1 cellular context compared by ENCODE assay signal in genomic region chr13:20902438-20903163, GRCh38.
TF ChIP-seq lines count a peak whose summit lies in the region.

Gene XPO4, minus strand, starts transcription at chr13:20902746. Its CDS starts 8 bp downstream, at chr13:20902738.

TF ChIP-seq in HepG2, 621 proteins besides CTCF, POLR2A, EP300 and RAD21 (continued from another document and continues in another):
- TF ChIP-seq LBX2 (CRISPR knock-in tag; IDR thresholded peaks at IDR 0.05; ENCODE audit: borderline replicate concordance) (no peak), ZNF589 (CRISPR knock-in tag; conservative IDR thresholded peaks at IDR 0.05) (no peak), MIER3 (CRISPR knock-in tag; IDR thresholded peaks at IDR 0.05; ENCODE audit: borderline replicate concordance) (no peak), ZNF75D (CRISPR knock-in tag; IDR thresholded peaks at IDR 0.05; ENCODE audit: borderline replicate concordance) (no peak), MBNL3 (CRISPR knock-in tag; conservative IDR thresholded peaks at IDR 0.05) (no peak), SUZ12 (IDR thresholded peaks at IDR 0.05; ENCODE audit: low read depth, low read length) (0 out of 2 replicates have a peak, but pooled peaks have one; percentile 14), RXRA (CRISPR knock-in tag; IDR thresholded peaks at IDR 0.05) (no peak), ZNF839 (CRISPR knock-in tag; IDR thresholded peaks at IDR 0.05; ENCODE audit: borderline replicate concordance) (no peak), SOX5 (CRISPR knock-in tag; IDR thresholded peaks at IDR 0.05; ENCODE audit: borderline replicate concordance) (no peak), ZSCAN25 (CRISPR knock-in tag; IDR thresholded peaks at IDR 0.05) (no peak), ZNF660 (CRISPR knock-in tag; IDR thresholded peaks at IDR 0.05; ENCODE audit: borderline replicate concordance, low read depth) (no peak), E2F1 (CRISPR knock-in tag; IDR thresholded peaks at IDR 0.05) (no peak), ZNF605 (CRISPR knock-in tag; IDR thresholded peaks at IDR 0.05) (0 out of 2 replicates have a peak, but pooled peaks have one; percentile 28), ELF1 (CRISPR knock-in tag; IDR thresholded peaks at IDR 0.05) (no peak), SRSF1 (optimal IDR thresholded peaks at IDR 0.05; ENCODE audit: low read depth, low read length) (no peak), ZNF713 (CRISPR knock-in tag; IDR thresholded peaks at IDR 0.05) (no peak), SMAD3 (CRISPR knock-in tag; IDR thresholded peaks at IDR 0.05) (no peak; the same call in 1 of the 2 replicates), HMGA1 (CRISPR knock-in tag; conservative IDR thresholded peaks at IDR 0.05) (no peak), ZMAT3 (CRISPR knock-in tag; conservative IDR thresholded peaks at IDR 0.05) (no peak; the same call in 1 of the 2 replicates), ZNF432 (CRISPR knock-in tag; IDR thresholded peaks at IDR 0.05; ENCODE audit: borderline replicate concordance) (no peak), ADNP (CRISPR knock-in tag; IDR thresholded peaks at IDR 0.05) (no peak), KMT2A (CRISPR knock-in tag; IDR thresholded peaks at IDR 0.05) (peak; percentile 64; the same call in 1 of the 2 replicates), JUND (CRISPR knock-in tag; IDR thresholded peaks at IDR 0.05) (no peak), RARG (CRISPR knock-in tag; IDR thresholded peaks at IDR 0.05; ENCODE audit: low read depth) (no peak), ZFYVE20 (CRISPR knock-in tag; IDR thresholded peaks at IDR 0.05; ENCODE audit: borderline replicate concordance, low read depth) (no peak), RBFOX2 (IDR thresholded peaks at IDR 0.05; ENCODE audit: low read depth, low read length) (peak; percentile 93), BCL6 (CRISPR knock-in tag; IDR thresholded peaks at IDR 0.05) (no peak), ZNF138 (CRISPR knock-in tag; IDR thresholded peaks at IDR 0.05; ENCODE audit: low read depth) (0 out of 2 replicates have a peak, but pooled peaks have one; percentile 26), ZBTB38 (CRISPR knock-in tag; IDR thresholded peaks at IDR 0.05) (0 out of 2 replicates have a peak, but pooled peaks have one; percentile 50), NR0B2 (CRISPR knock-in tag; IDR thresholded peaks at IDR 0.05) (peak; percentile 58; the same call in 1 of the 2 replicates), KLF11 (CRISPR knock-in tag; IDR thresholded peaks at IDR 0.05) (no peak), ZNF564 (CRISPR knock-in tag; IDR thresholded peaks at IDR 0.05) (no peak), CAMTA2 (CRISPR knock-in tag; IDR thresholded peaks at IDR 0.05; ENCODE audit: borderline replicate concordance) (peak; percentile 83; the same call in 1 of the 2 replicates), ZNF207 (IDR thresholded peaks at IDR 0.05; ENCODE audit: borderline replicate concordance) (no peak), ZNF768 (CRISPR knock-in tag; IDR thresholded peaks at IDR 0.05) (0 out of 2 replicates have a peak, but pooled peaks have one; percentile 9)
- TF ChIP-seq, protein P1, sequence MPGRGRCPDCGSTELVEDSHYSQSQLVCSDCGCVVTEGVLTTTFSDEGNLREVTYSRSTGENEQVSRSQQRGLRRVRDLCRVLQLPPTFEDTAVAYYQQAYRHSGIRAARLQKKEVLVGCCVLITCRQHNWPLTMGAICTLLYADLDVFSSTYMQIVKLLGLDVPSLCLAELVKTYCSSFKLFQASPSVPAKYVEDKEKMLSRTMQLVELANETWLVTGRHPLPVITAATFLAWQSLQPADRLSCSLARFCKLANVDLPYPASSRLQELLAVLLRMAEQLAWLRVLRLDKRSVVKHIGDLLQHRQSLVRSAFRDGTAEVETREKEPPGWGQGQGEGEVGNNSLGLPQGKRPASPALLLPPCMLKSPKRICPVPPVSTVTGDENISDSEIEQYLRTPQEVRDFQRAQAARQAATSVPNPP (CRISPR knock-in tag; IDR thresholded peaks at IDR 0.05) = peak; percentile 76
- TF ChIP-seq, protein P2, sequence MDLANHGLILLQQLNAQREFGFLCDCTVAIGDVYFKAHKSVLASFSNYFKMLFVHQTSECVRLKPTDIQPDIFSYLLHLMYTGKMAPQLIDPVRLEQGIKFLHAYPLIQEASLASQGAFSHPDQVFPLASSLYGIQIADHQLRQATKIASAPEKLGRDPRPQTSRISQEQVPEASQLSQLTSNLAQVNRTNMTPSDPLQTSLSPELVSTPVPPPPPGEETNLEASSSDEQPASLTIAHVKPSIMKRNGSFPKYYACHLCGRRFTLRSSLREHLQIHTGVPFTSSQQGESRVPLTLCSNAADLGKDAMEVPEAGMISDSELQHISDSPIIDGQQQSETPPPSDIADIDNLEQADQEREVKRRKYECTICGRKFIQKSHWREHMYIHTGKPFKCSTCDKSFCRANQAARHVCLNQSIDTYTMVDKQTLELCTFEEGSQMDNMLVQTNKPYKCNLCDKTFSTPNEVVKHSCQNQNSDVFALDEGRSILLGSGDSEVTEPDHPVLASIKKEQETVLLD (CRISPR knock-in tag; IDR thresholded peaks at IDR 0.05; ENCODE audit: low read depth) = peak; percentile 34; the same call in 1 of the 2 replicates
- TF ChIP-seq, protein P3, sequence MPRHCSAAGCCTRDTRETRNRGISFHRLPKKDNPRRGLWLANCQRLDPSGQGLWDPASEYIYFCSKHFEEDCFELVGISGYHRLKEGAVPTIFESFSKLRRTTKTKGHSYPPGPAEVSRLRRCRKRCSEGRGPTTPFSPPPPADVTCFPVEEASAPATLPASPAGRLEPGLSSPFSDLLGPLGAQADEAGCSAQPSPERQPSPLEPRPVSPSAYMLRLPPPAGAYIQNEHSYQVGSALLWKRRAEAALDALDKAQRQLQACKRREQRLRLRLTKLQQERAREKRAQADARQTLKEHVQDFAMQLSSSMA (CRISPR knock-in tag; IDR thresholded peaks at IDR 0.05) = no peak
- TF ChIP-seq, protein P4, sequence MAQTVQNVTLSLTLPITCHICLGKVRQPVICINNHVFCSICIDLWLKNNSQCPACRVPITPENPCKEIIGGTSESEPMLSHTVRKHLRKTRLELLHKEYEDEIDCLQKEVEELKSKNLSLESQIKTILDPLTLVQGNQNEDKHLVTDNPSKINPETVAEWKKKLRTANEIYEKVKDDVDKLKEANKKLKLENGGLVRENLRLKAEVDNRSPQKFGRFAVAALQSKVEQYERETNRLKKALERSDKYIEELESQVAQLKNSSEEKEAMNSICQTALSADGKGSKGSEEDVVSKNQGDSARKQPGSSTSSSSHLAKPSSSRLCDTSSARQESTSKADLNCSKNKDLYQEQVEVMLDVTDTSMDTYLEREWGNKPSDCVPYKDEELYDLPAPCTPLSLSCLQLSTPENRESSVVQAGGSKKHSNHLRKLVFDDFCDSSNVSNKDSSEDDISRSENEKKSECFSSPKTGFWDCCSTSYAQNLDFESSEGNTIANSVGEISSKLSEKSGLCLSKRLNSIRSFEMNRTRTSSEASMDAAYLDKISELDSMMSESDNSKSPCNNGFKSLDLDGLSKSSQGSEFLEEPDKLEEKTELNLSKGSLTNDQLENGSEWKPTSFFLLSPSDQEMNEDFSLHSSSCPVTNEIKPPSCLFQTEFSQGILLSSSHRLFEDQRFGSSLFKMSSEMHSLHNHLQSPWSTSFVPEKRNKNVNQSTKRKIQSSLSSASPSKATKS (CRISPR knock-in tag; IDR thresholded peaks at IDR 0.05) = no peak
- TF ChIP-seq, protein P5, sequence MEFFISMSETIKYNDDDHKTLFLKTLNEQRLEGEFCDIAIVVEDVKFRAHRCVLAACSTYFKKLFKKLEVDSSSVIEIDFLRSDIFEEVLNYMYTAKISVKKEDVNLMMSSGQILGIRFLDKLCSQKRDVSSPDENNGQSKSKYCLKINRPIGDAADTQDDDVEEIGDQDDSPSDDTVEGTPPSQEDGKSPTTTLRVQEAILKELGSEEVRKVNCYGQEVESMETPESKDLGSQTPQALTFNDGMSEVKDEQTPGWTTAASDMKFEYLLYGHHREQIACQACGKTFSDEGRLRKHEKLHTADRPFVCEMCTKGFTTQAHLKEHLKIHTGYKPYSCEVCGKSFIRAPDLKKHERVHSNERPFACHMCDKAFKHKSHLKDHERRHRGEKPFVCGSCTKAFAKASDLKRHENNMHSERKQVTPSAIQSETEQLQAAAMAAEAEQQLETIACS (CRISPR knock-in tag; IDR thresholded peaks at IDR 0.05) = no peak
- TF ChIP-seq, protein P6, sequence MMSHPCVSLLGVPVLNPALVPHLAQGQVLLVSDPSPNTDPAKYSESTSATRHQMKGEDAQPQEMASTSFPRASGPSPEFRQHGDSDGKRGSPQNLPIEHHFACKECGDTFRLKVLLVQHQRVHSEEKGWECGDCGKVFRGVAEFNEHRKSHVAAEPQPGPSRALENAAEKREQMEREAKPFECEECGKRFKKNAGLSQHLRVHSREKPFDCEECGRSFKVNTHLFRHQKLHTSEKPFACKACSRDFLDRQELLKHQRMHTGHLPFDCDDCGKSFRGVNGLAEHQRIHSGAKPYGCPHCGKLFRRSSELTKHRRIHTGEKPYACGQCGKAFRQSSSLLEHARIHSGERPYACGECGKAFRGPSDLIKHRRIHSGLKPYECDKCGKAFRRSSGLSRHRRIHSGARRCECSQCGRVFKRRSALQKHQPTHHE (CRISPR knock-in tag; IDR thresholded peaks at IDR 0.05; ENCODE audit: borderline replicate concordance) = 0 out of 2 replicates have a peak, but pooled peaks have one; percentile 37
- TF ChIP-seq, protein P7, sequence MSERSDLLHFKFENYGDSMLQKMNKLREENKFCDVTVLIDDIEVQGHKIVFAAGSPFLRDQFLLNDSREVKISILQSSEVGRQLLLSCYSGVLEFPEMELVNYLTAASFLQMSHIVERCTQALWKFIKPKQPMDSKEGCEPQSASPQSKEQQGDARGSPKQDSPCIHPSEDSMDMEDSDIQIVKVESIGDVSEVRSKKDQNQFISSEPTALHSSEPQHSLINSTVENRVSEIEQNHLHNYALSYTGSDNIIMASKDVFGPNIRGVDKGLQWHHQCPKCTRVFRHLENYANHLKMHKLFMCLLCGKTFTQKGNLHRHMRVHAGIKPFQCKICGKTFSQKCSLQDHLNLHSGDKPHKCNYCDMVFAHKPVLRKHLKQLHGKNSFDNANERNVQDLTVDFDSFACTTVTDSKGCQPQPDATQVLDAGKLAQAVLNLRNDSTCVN (CRISPR knock-in tag; IDR thresholded peaks at IDR 0.05; ENCODE audit: borderline replicate concordance) = peak; percentile 0; the same call in 1 of the 2 replicates
- TF ChIP-seq, protein P8, sequence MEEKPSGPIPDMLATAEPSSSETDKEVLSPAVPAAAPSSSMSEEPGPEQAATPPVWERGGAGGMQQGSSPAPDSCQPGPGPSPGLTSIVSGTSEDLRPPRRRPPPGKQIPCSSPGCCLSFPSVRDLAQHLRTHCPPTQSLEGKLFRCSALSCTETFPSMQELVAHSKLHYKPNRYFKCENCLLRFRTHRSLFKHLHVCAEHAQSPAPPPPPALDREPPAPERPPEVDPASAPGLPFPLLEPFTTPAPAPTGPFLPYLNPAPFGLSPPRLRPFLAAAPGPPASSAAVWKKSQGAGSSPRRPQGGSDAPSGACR (CRISPR knock-in tag; IDR thresholded peaks at IDR 0.05) = 0 out of 2 replicates have a peak, but pooled peaks have one; percentile 31
- TF ChIP-seq, protein P9, sequence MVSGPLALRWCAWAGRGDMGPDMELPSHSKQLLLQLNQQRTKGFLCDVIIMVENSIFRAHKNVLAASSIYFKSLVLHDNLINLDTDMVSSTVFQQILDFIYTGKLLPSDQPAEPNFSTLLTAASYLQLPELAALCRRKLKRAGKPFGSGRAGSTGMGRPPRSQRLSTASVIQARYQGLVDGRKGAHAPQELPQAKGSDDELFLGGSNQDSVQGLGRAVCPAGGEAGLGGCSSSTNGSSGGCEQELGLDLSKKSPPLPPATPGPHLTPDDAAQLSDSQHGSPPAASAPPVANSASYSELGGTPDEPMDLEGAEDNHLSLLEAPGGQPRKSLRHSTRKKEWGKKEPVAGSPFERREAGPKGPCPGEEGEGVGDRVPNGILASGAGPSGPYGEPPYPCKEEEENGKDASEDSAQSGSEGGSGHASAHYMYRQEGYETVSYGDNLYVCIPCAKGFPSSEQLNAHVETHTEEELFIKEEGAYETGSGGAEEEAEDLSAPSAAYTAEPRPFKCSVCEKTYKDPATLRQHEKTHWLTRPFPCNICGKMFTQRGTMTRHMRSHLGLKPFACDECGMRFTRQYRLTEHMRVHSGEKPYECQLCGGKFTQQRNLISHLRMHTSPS (CRISPR knock-in tag; IDR thresholded peaks at IDR 0.05; ENCODE audit: low read depth) = no peak
